ENCODE assay signal across 5 cellular contexts in genomic region chr6:146768722-146769121, GRCh38.
"Had no signal": no experiment of that assay in that cellular context is flagged by ENCODE, and none has a peak within 500 bp of the region (broad histone marks: within the 10 kb centered on the region; RNA-seq: fewer than 3 reads in every experiment).

No MANE protein-coding gene starts in this region.

- DNase-seq: IMR-90 had no signal

- ATAC-seq: HepG2, K562 had no signal

- H3K4me3 Mint-ChIP-seq: IgD-negative memory B cell had no signal

- H3K36me3 Mint-ChIP-seq: IgD-negative memory B cell had no signal

- H3K9me3 Mint-ChIP-seq: IgD-negative memory B cell had no signal

- H3K4me3 ChIP-seq: K562 had no signal

- H3K27ac Mint-ChIP-seq: IgD-negative memory B cell had no signal

- H3K27ac ChIP-seq: HL-60 had no signal
